1 cellular context compared by ENCODE assay signal in the genomic region with DNA sequence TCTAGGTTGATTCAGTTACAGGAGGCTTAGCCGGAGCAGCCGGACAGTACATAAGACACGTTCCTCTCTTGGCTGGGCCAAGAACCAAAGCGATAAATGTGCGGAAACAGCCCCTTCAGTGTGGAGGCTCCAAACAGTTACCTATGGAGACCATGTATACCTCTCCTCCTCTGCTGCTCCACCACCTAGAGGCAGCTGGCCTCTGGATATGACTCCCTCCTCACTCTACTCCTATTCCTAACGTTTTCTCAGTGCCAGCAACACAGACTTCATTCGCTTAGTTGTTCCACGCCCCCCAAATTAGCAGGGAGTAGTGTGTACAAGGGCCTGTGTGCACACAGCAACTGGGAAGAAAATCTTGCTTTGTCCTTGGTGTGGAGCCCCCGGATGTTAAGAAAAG.
TF ChIP-seq lines count a peak whose summit lies in the region.

No MANE protein-coding gene starts in this region.

TF ChIP-seq in WTC11, 78 proteins besides CTCF, POLR2A, EP300 and RAD21 (continued from another document):
- TF ChIP-seq, protein P1, sequence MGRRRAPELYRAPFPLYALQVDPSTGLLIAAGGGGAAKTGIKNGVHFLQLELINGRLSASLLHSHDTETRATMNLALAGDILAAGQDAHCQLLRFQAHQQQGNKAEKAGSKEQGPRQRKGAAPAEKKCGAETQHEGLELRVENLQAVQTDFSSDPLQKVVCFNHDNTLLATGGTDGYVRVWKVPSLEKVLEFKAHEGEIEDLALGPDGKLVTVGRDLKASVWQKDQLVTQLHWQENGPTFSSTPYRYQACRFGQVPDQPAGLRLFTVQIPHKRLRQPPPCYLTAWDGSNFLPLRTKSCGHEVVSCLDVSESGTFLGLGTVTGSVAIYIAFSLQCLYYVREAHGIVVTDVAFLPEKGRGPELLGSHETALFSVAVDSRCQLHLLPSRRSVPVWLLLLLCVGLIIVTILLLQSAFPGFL (CRISPR knock-in tag; IDR thresholded peaks at IDR 0.05; ENCODE audit: borderline replicate concordance), result no peak
- TF ChIP-seq ZNF121 (CRISPR knock-in tag; IDR thresholded peaks at IDR 0.05) (no peak), NR3C1 (CRISPR knock-in tag; conservative IDR thresholded peaks at IDR 0.05; ENCODE audit: low read depth) (no peak), ZNF396 (CRISPR knock-in tag; IDR thresholded peaks at IDR 0.05; ENCODE audit: borderline replicate concordance) (no peak), CBFB (CRISPR knock-in tag; IDR thresholded peaks at IDR 0.05; ENCODE audit: low read depth) (no peak), MYBL2 (CRISPR knock-in tag; IDR thresholded peaks at IDR 0.05) (no peak)
- TF ChIP-seq, protein P2, sequence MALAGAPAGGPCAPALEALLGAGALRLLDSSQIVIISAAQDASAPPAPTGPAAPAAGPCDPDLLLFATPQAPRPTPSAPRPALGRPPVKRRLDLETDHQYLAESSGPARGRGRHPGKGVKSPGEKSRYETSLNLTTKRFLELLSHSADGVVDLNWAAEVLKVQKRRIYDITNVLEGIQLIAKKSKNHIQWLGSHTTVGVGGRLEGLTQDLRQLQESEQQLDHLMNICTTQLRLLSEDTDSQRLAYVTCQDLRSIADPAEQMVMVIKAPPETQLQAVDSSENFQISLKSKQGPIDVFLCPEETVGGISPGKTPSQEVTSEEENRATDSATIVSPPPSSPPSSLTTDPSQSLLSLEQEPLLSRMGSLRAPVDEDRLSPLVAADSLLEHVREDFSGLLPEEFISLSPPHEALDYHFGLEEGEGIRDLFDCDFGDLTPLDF (CRISPR knock-in tag; IDR thresholded peaks at IDR 0.05), result no peak
- TF ChIP-seq, protein P3, sequence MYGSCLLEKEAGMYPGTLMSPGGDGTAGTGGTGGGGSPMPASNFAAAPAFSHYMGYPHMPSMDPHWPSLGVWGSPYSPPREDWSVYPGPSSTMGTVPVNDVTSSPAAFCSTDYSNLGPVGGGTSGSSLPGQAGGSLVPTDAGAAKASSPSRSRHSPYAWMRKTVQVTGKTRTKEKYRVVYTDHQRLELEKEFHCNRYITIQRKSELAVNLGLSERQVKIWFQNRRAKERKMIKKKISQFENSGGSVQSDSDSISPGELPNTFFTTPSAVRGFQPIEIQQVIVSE (CRISPR knock-in tag; IDR thresholded peaks at IDR 0.05; ENCODE audit: borderline replicate concordance), result no peak
